ENCODE assay signal across 18 cellular contexts in the genomic region with DNA sequence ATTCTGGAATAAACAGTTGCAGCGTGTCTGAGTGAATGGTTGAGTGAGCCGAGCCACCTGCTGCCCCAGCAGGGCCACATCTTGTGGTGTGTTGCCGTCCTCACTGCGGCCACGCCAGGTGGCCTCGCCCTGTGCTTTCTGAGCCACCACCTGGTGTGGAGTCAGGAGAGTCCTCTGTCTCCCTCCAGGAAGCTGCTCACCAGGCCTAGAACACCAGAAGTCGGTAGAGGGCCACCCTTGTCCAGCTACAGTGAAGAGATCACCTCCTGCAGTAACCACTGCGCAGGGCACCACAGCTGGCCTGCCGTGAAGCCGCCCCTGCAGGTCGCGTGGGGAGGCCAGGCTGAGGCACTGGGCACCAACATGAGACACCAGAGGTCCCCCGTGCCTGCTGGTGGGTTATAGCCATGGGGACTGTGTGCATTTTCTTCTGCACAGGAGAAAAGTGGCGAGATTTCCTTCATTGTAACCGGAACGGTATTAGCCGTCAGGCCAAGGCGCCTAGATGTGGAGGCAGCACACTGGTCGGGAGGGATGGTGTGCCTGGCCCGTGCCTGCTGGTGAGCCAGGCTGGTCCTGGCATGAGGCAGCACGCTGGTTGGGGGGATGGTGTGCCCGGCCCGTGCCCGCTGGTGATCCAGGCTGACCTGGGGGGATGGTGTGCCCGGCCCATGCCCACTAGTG. TPM values are rescaled to one million over a fixed set of nuclear protein-coding genes. Genes with fewer than 3 reads are reported as not detected.
A peak's percentile ranks its signal among the peaks of the same experiment; 100 is the strongest.
DNase-seq lines count a peak whose midpoint lies in the region; ATAC-seq, FAIRE-seq and TF ChIP-seq lines count a peak whose summit lies in the region.
"Had no signal": no experiment of that assay in that cellular context is flagged by ENCODE, and none has a peak within 500 bp of the region (broad histone marks: within the 10 kb centered on the region; RNA-seq: fewer than 3 reads in every experiment).

No MANE protein-coding gene starts in this region.

- no peak overlapping the region for H2AK5ac ChIP-seq in H1 (ENCODE audit: low read depth, low read length)

- POLR2A ChIA-PET in H1 (lab: Charles Lee; ENCODE audit: partially characterized antibody) (interaction anchor here (1.0 to 2.1 kb wide), 2 partner anchors 10 to 91 kb away, joined by 4 to 7 read pairs; no protein-coding TSS in a partner anchor), SK-N-SH (lab: Yijun Ruan, JAX) (no interaction called here)

- H3F3A ChIP-seq in SK-N-SH (replicated peaks; ENCODE audit: insufficient read depth): peaks cover 46% of the 10 kb centered on the region

- H2BK5ac ChIP-seq in H1 (ENCODE audit: low read depth, low read length): peak overlapping the region; percentile 75; the same call in 1 of the 2 replicates

- no peaks in the 10 kb centered on the region for H3K9me3 ChIP-seq in H1 (ENCODE audit: insufficient read depth in 2 of 2, low read depth in 1 of 2, low read length in 1 of 2)
- H3K9me3 ChIP-seq in SK-N-SH: no peaks in the 10 kb centered on the region
- H3K9me3 ChIP-seq: upper lobe of right lung had no signal

- ATAC-seq in GM18861 (IDR thresholded peaks at IDR 0.05; ENCODE audit: unreplicated experiment): no peak
- ATAC-seq: sciatic nerve, upper lobe of right lung had no signal

- H3K4me3 ChIP-seq in H1 (ENCODE audit: extremely low read depth in 1 of 4, insufficient read depth in 2 of 4, low read depth in 3 of 4, low read length in 4 of 4): no peak overlapping the region
- no peak overlapping the region for H3K4me3 ChIP-seq in SK-N-SH (ENCODE audit: low read depth in 2 of 2, low read length in 1 of 2)
- H3K4me3 ChIP-seq: lung, upper lobe of right lung had no signal

- H2BK12ac ChIP-seq in H1 (ENCODE audit: low read depth, low read length): no peak overlapping the region

- H3K79me2 ChIP-seq in H1 (ENCODE audit: control insufficient read depth in 1 of 2, insufficient read depth in 2 of 2, low read length in 2 of 2) (no peaks in the 10 kb centered on the region), SK-N-SH (ENCODE audit: insufficient read depth) (no peaks in the 10 kb centered on the region)

- peak; percentile 78 for DNase-seq in COR-L47 (lab: John Stamatoyannopoulos, UW)
- DNase-seq in GM12891 (ENCODE audit: insufficient read length, low spot score): no peak
- DNase-seq in NCI-H510A (lab: John Stamatoyannopoulos, UW): peak; percentile 67
- DNase-seq in H1 (ENCODE audit: low read depth in 1 of 2, low spot score in 2 of 2): no peak
- no peak for DNase-seq in SK-N-SH
- no peak for DNase-seq in activated naive CD4-positive, alpha-beta T cell treated with Interleukin-2 at 50 U/mL for 16 hours
- DNase-seq in activated CD4-positive, alpha-beta T cell treated with anti-CD3 and anti-CD28 coated beads for 4 hours: no peak
- DNase-seq: activated CD4-positive, alpha-beta T cell treated with anti-CD3 and anti-CD28 coated beads, Interleukin-2, amount 10 ng/mL, durations not matched to agents 24 days and 14 days; AML-193; effector CD4-positive, alpha-beta T cell; foreskin fibroblast; HCEC 1CT; Kasumi-1; stimulated activated CD4-positive, alpha-beta T cell treated with anti-CD3 and anti-CD28 coated beads, Interleukin-2, amount 100 ng/mL, for 48 hours; upper lobe of right lung had no signal

- WGBS in H1 (ENCODE audit: extremely low coverage in 1 of 2, insufficient coverage in 1 of 2, insufficient read length in 1 of 2, insufficient replicate concordance in 2 of 2, low coverage in 1 of 2, low lambda C conversion rate in 2 of 2, missing lambda C conversion rate in 1 of 2), 2 experiments: 94% methylated on average over 25 of the region's 25 CpGs; no CpG with 5 or more reads in 1 of the 2 experiments
- 94% methylated on average over 21 of the region's 25 CpGs for WGBS in SK-N-SH (ENCODE audit: low lambda C conversion rate)

- H2BK120ac ChIP-seq in H1 (replicated peaks; ENCODE audit: low read depth, low read length): no peak overlapping the region

- peak overlapping the region; percentile 9 for H4K8ac ChIP-seq in H1 (ENCODE audit: extremely low read depth, insufficient read depth, low read length)

- H3K56ac ChIP-seq in H1 (replicated peaks; ENCODE audit: insufficient read length, low read depth, low read length): no peak overlapping the region

- TF ChIP-seq POLR2A in GM12891 (IDR thresholded peaks at IDR 0.05; ENCODE audit: low read depth, low read length) (no peak), H1 (IDR thresholded peaks at IDR 0.05; ENCODE audit: control extremely low read depth in 1 of 2, low read depth in 2 of 2, low read length in 2 of 2) (no peak)

- H2AFZ ChIP-seq in H1 (ENCODE audit: low read length) (no peak overlapping the region), SK-N-SH (ENCODE audit: low read depth) (no peak overlapping the region)

- no peak for TF ChIP-seq CTCF in H1 (IDR thresholded peaks at IDR 0.05; ENCODE audit: control extremely low read depth in 1 of 3, insufficient read depth in 1 of 3, low read depth in 1 of 3, low read length in 3 of 3)
- no peak for TF ChIP-seq CTCF in SK-N-SH (IDR thresholded peaks at IDR 0.05)

- H3K23ac ChIP-seq in H1 (ENCODE audit: insufficient read length): no peak overlapping the region

- H3K36me3 ChIP-seq in H1 (ENCODE audit: control insufficient read depth in 2 of 4, insufficient read depth in 4 of 4, low read length in 3 of 4) (peaks cover 3 to 22% (median 15%) of the 10 kb centered on the region in 4 experiments; a peak in 6 of 8 replicates), SK-N-SH (replicated peaks in 1 of 2; ENCODE audit: control insufficient read depth in 1 of 2, insufficient read depth in 2 of 2, low read length in 1 of 2) (peaks cover 18 to 20% of the 10 kb centered on the region in 2 experiments)

- H3K14ac ChIP-seq in H1 (ENCODE audit: insufficient read length): no peak overlapping the region

- H4K5ac ChIP-seq in H1 (ENCODE audit: insufficient read length, low read depth, low read length): no peak overlapping the region

- no peaks in the 10 kb centered on the region for H3K79me1 ChIP-seq in H1 (ENCODE audit: low read depth, low read length)

- peak overlapping the region; percentile 68 for H4K91ac ChIP-seq in H1 (replicated peaks; ENCODE audit: insufficient read length, low read length)

- H3K4me1 ChIP-seq in H1 (replicated peaks in 1 of 4; ENCODE audit: control insufficient read depth in 3 of 4, insufficient read depth in 4 of 4, low read length in 3 of 4): peaks cover 0 to 6% (median 2%) of the 10 kb centered on the region in 4 experiments; a peak in 6 of 7 replicates
- peaks cover 8 to 9% of the 10 kb centered on the region in 2 experiments; a peak in 2 of 4 replicates for H3K4me1 ChIP-seq in SK-N-SH (ENCODE audit: control insufficient read depth in 1 of 2, insufficient read depth in 2 of 2, low read depth in 1 of 2, low read length in 1 of 2)

- H3K4ac ChIP-seq in H1 (replicated peaks; ENCODE audit: insufficient read length, low read depth, low read length): no peak overlapping the region

- TF ChIP-seq EP300 in H1 (IDR thresholded peaks at IDR 0.05; ENCODE audit: borderline replicate concordance in 1 of 2, low read depth in 2 of 2, low read length in 2 of 2) (no peak), SK-N-SH (IDR thresholded peaks at IDR 0.05; ENCODE audit: borderline replicate concordance in 1 of 2, low read depth in 1 of 2, low read length in 1 of 2) (no peak)

- no peak overlapping the region for H2BK15ac ChIP-seq in H1 (ENCODE audit: low read length)

- H3K27ac ChIP-seq in H1 (ENCODE audit: low read depth, low read length) (no peak overlapping the region), SK-N-SH (ENCODE audit: low read depth in 2 of 2, low read length in 1 of 2) (no peak overlapping the region)
- H3K27ac ChIP-seq: upper lobe of right lung had no signal

- H3K23me2 ChIP-seq in H1 (ENCODE audit: low read depth, low read length): no peaks in the 10 kb centered on the region

- peak; percentile 68 for FAIRE-seq in GM12891 (lab: Jason Lieb, UNC)
- FAIRE-seq in H1 (lab: Jason Lieb, UNC): no peak

- H3K9me2 ChIP-seq in SK-N-SH: no peaks in the 10 kb centered on the region

- TF ChIP-seq RAD21 in H1 (IDR thresholded peaks at IDR 0.05 in 1 of 2, conservative IDR thresholded peaks at IDR 0.05 in 1 of 2; ENCODE audit: low read depth in 2 of 2, low read length in 2 of 2) (no peak), SK-N-SH (IDR thresholded peaks at IDR 0.05; ENCODE audit: low read length) (no peak)

- peaks cover 0 to 1% of the 10 kb centered on the region in 2 experiments for H4K20me1 ChIP-seq in H1 (replicated peaks in 1 of 2; ENCODE audit: control insufficient read depth in 1 of 2, insufficient read depth in 2 of 2, low read length in 2 of 2)
- 0 out of 2 replicates have a peak, but pooled peaks cover 3% of the 10 kb centered on the region for H4K20me1 ChIP-seq in SK-N-SH (ENCODE audit: insufficient read depth)

- no peak overlapping the region for H3K18ac ChIP-seq in H1 (ENCODE audit: extremely low read depth, low read length)

- H3K4me2 ChIP-seq in H1 (ENCODE audit: insufficient read depth in 1 of 2, low read depth in 2 of 2, low read length in 2 of 2): no peak overlapping the region
- H3K4me2 ChIP-seq in SK-N-SH: no peak overlapping the region

- H3K27me3 ChIP-seq in H1 (replicated peaks in 1 of 4; ENCODE audit: control insufficient read depth in 3 of 4, extremely low read depth in 1 of 4, insufficient read depth in 3 of 4, low read length in 3 of 4): peaks cover 0 to 3% (median 0%) of the 10 kb centered on the region in 4 experiments; a peak in 1 of 7 replicates
- H3K27me3 ChIP-seq in SK-N-SH (ENCODE audit: insufficient read depth): no peaks in the 10 kb centered on the region
- H3K27me3 ChIP-seq: upper lobe of right lung had no signal

- CTCF ChIA-PET in H1 (lab: Charles Lee; ENCODE audit: partially characterized antibody) (interaction anchor here (3.7 kb wide), 1 partner anchor 63 kb away, joined by 20 read pairs; no protein-coding TSS in a partner anchor), SK-N-SH (lab: Yijun Ruan, JAX) (interaction anchor here (0.5 to 5.6 kb wide), 2 partner anchors 11 to 471 kb away, joined by 3 to 35 read pairs; no protein-coding TSS in a partner anchor)

- H3K9ac ChIP-seq in H1 (replicated peaks in 1 of 4; ENCODE audit: extremely low read depth in 1 of 4, low read depth in 3 of 4, low read length in 3 of 4) (no peak overlapping the region), SK-N-SH (no peak overlapping the region)

- H2BK20ac ChIP-seq in H1 (ENCODE audit: low read length): no peak overlapping the region

RNA-seq across cellular contexts. Expression of gene FOXK2, which starts 28.9 kb away (rescaled TPM):
- polyA plus RNA-seq in GM12891 (2012; ENCODE audit: low read depth, missing spikeins): 19.6 TPM
- 64.9 and 66.9 TPM in 2 replicates for total RNA-seq in H1 (2021; fragmentation: NEBNext Ultra II Directional; extraction: Animal tissue kit (Norgen Biotek cat#: 25700))
- polyA plus RNA-seq in H1 (2011; rRNA removed) (34.7 and 42.3 TPM in 2 replicates), SK-N-SH (2012; rRNA removed) (33.6 and 36.4 TPM in 2 replicates)
- polyA plus RNA-seq in H1 (2011; cell fraction: cytosol; rRNA removed): 24.9 TPM
- polyA plus RNA-seq in H1 (2011; cell fraction: nucleus; rRNA removed): 36.3 TPM
- polyA plus RNA-seq in H1 (2012, experiment 1 of 2): 28.7 to 37.8 TPM (median 33.9 TPM) in 4 replicates
- polyA plus RNA-seq in H1 (2012, experiment 2 of 2): 25.2 TPM
- polyA plus RNA-seq in H1 (2013, experiment 1 of 2): 43.7 TPM
- polyA plus RNA-seq in H1 (2013, experiment 2 of 2): 43.0 TPM
- 29.1 and 37.4 TPM in 2 replicates for polyA minus RNA-seq in H1 (2011; rRNA and poly(A)+ RNA removed)
- 53.7 TPM for polyA minus RNA-seq in H1 (2011; cell fraction: cytosol; rRNA and poly(A)+ RNA removed)
- 35.2 TPM for polyA minus RNA-seq in H1 (2011; cell fraction: nucleus; rRNA and poly(A)+ RNA removed)
- polyA plus RNA-seq in SK-N-SH (2012; cell fraction: cytosol; rRNA removed): 21.3 and 29.9 TPM in 2 replicates
- polyA plus RNA-seq in SK-N-SH (2012; cell fraction: nucleus; rRNA removed): 43.8 and 54.0 TPM in 2 replicates

RNA-seq across cellular contexts. Expression of gene NARF, which starts 32.1 kb away (rescaled TPM):
- 119 TPM for polyA plus RNA-seq in GM12891 (2012; ENCODE audit: low read depth, missing spikeins)
- 87.4 and 97.4 TPM in 2 replicates for total RNA-seq in H1 (2021; fragmentation: NEBNext Ultra II Directional; extraction: Animal tissue kit (Norgen Biotek cat#: 25700))
- polyA plus RNA-seq in H1 (2011; rRNA removed): 131 and 161 TPM in 2 replicates
- polyA plus RNA-seq in H1 (2011; cell fraction: cytosol; rRNA removed): 156 TPM
- 116 TPM for polyA plus RNA-seq in H1 (2011; cell fraction: nucleus; rRNA removed)
- 89.4 to 142 TPM (median 122 TPM) in 4 replicates for polyA plus RNA-seq in H1 (2012, experiment 1 of 2)
- 150 TPM for polyA plus RNA-seq in H1 (2012, experiment 2 of 2)
- 84.3 TPM for polyA plus RNA-seq in H1 (2013, experiment 1 of 2)
- 84.4 TPM for polyA plus RNA-seq in H1 (2013, experiment 2 of 2)
- polyA minus RNA-seq in H1 (2011; rRNA and poly(A)+ RNA removed): 87.8 and 110 TPM in 2 replicates
- 48.8 TPM for polyA minus RNA-seq in H1 (2011; cell fraction: cytosol; rRNA and poly(A)+ RNA removed)
- polyA minus RNA-seq in H1 (2011; cell fraction: nucleus; rRNA and poly(A)+ RNA removed): 33.9 TPM
- 128 and 130 TPM in 2 replicates for polyA plus RNA-seq in SK-N-SH (2012; rRNA removed)
- 90.6 and 112 TPM in 2 replicates for polyA plus RNA-seq in SK-N-SH (2012; cell fraction: cytosol; rRNA removed)
- polyA plus RNA-seq in SK-N-SH (2012; cell fraction: nucleus; rRNA removed): 222 and 289 TPM in 2 replicates

RNA-seq across cellular contexts. Expression of gene CYBC1, which starts 40.1 kb away (rescaled TPM):
- polyA plus RNA-seq in GM12891 (2012; ENCODE audit: low read depth, missing spikeins): 104 TPM
- total RNA-seq in H1 (2021; fragmentation: NEBNext Ultra II Directional; extraction: Animal tissue kit (Norgen Biotek cat#: 25700)): 66.7 and 74.6 TPM in 2 replicates
- polyA plus RNA-seq in H1 (2011; rRNA removed): 81.4 and 116 TPM in 2 replicates
- polyA plus RNA-seq in H1 (2011; cell fraction: cytosol; rRNA removed): 91.4 TPM
- 123 TPM for polyA plus RNA-seq in H1 (2011; cell fraction: nucleus; rRNA removed)
- polyA plus RNA-seq in H1 (2012, experiment 1 of 2): 45.3 to 72.9 TPM (median 65.7 TPM) in 4 replicates
- 103 TPM for polyA plus RNA-seq in H1 (2012, experiment 2 of 2)
- 51.4 TPM for polyA plus RNA-seq in H1 (2013, experiment 1 of 2)
- 50.6 TPM for polyA plus RNA-seq in H1 (2013, experiment 2 of 2)
- 48.1 and 52.9 TPM in 2 replicates for polyA minus RNA-seq in H1 (2011; rRNA and poly(A)+ RNA removed)
- 79.5 TPM for polyA minus RNA-seq in H1 (2011; cell fraction: cytosol; rRNA and poly(A)+ RNA removed)
- 81.6 TPM for polyA minus RNA-seq in H1 (2011; cell fraction: nucleus; rRNA and poly(A)+ RNA removed)
- polyA plus RNA-seq in SK-N-SH (2012; rRNA removed): 160 and 165 TPM in 2 replicates
- polyA plus RNA-seq in SK-N-SH (2012; cell fraction: cytosol; rRNA removed): 97.3 and 115 TPM in 2 replicates
- 403 and 584 TPM in 2 replicates for polyA plus RNA-seq in SK-N-SH (2012; cell fraction: nucleus; rRNA removed)

Comparison
In these comparisons a context has a peak if more than half of its experiments do, and no peak if none do; other contexts are left out.
1. DNase-seq: peak in COR-L47 (single experiment) and NCI-H510A (single experiment); none in GM12891 (single experiment), H1 (0 of 2), SK-N-SH (single experiment), activated naive CD4-positive, alpha-beta T cell treated with Interleukin-2 at 50 U/mL for 16 hours (single experiment) and activated CD4-positive, alpha-beta T cell treated with anti-CD3 and anti-CD28 coated beads for 4 hours (0 of 2).